Comparison of ENCODE assay signal across 8 cellular contexts in the genomic region with DNA sequence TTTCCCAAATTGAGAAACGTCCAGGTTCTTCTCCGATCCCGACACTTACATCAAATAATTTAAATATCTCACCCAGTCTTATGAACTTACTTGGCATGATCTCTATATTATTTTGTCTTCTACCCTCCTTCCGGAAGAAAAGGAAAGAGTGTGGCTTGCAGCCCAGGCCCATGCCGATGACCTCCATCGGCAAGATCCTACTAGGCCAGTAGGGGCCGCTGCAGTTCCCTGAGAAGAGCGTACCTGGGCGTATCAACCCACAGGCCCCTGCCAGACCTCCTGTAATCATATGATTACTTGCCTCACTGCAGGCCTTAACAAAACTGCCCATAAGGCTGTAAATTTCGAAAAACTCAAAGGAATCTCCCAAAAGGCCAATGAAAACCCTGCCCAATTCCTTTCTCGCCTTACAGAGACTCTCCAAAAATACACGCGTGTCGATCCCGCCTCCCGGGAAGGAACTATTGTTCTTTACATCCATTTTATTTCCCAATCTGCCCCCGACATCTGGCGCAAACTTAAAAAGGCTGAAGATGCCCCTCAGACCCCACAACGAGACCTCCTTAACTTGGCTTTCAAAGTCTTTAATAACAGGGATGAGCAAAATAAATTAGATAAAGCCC.
DNase-seq lines count a peak whose midpoint lies in the region; FAIRE-seq and TF ChIP-seq lines count a peak whose summit lies in the region.

No MANE protein-coding gene starts in this region.

- TF ChIP-seq CTCF in KMS-11 (conservative IDR thresholded peaks at IDR 0.05; ENCODE audit: low read depth, low read length): peak; percentile 27; the same call in 1 of the 2 replicates
- TF ChIP-seq CTCF in osteoblast (IDR thresholded peaks at IDR 0.05; ENCODE audit: extremely low read depth, low read depth, low read length): peak; percentile 91
- TF ChIP-seq CTCF in suprapubic skin (IDR thresholded peaks at IDR 0.05): peak; percentile 73 to 83

- H4K20me1 ChIP-seq in KMS-11 (ENCODE audit: insufficient read depth) (no peaks in the 10 kb centered on the region), osteoblast (ENCODE audit: insufficient read depth, low read length) (peaks cover 16% of the 10 kb centered on the region)

- no peak for TF ChIP-seq EP300 in suprapubic skin (IDR thresholded peaks at IDR 0.05)

- H3K9ac ChIP-seq in KMS-11: no peak overlapping the region

- H3K36me3 ChIP-seq in KMS-11 (ENCODE audit: insufficient read depth): no peaks in the 10 kb centered on the region
- peaks cover 77% of the 10 kb centered on the region for H3K36me3 ChIP-seq in osteoblast (ENCODE audit: insufficient read depth, low read length)
- H3K36me3 ChIP-seq in suprapubic skin: peaks cover 24% of the 10 kb centered on the region

- H3K4me1 ChIP-seq in KMS-11 (ENCODE audit: low read depth, poor library complexity, severe bottlenecking) (no peaks in the 10 kb centered on the region), osteoblast (ENCODE audit: insufficient read depth, low read length) (peaks cover 59% of the 10 kb centered on the region), suprapubic skin (no peaks in the 10 kb centered on the region)

- H2AFZ ChIP-seq in KMS-11 (ENCODE audit: low read depth) (no peak overlapping the region), osteoblast (ENCODE audit: low read length) (no peak overlapping the region)

- H3K4me3 ChIP-seq in KMS-11 (IDR thresholded peaks at IDR 0.05; ENCODE audit: insufficient read depth, low read depth, low read length) (no peak overlapping the region), osteoblast (ENCODE audit: insufficient read depth, low read length) (peak overlapping the region; percentile 75), suprapubic skin (peak overlapping the region; percentile 12)

- FAIRE-seq in frontal cortex (lab: Jason Lieb, UNC): no peak

- H3K4me2 ChIP-seq in KMS-11 (no peak overlapping the region), osteoblast (ENCODE audit: insufficient read depth, low read length) (peak overlapping the region; percentile 82)

- H3K9me3 ChIP-seq in osteoblast (ENCODE audit: low read depth, low read length) (no peaks in the 10 kb centered on the region), suprapubic skin (no peaks in the 10 kb centered on the region)

- DNase-seq in SIG-M5 treated with dmso at 0.1 percent for 504 hours (lab: John Stamatoyannopoulos, UW; ENCODE audit: unreplicated experiment) (peak; percentile 50), SIG-M5 (lab: John Stamatoyannopoulos, UW) (no peak), RKO (ENCODE audit: low spot score) (peak; percentile 13), frontal cortex (ENCODE audit: low spot score in 2 of 2) (peak; percentile 60 to 78), osteoblast (ENCODE audit: insufficient read length, low spot score, missing footprints) (peak; percentile 97), suprapubic skin (ENCODE audit: low spot score in 2 of 2) (no peak)
- DNase-seq in activated effector memory CD4-positive, alpha-beta T cell treated with Interleukin-2 at 50 U/mL for 16 hours: peak; percentile 59

- no peaks in the 10 kb centered on the region for H3K27me3 ChIP-seq in KMS-11 (ENCODE audit: insufficient read depth, low read depth)
- no peaks in the 10 kb centered on the region for H3K27me3 ChIP-seq in osteoblast (ENCODE audit: insufficient read depth, low read length)
- no peaks in the 10 kb centered on the region for H3K27me3 ChIP-seq in suprapubic skin

- 44% methylated on average over 19 of the region's 19 CpGs for WGBS in suprapubic skin

- H3K27ac ChIP-seq in KMS-11: no peak overlapping the region
- peak overlapping the region; percentile 96 for H3K27ac ChIP-seq in osteoblast (ENCODE audit: low read depth, low read length)
- H3K27ac ChIP-seq in suprapubic skin: no peak overlapping the region

- H3K79me2 ChIP-seq in KMS-11 (ENCODE audit: insufficient read depth, low read depth): no peaks in the 10 kb centered on the region
- peaks cover 99% of the 10 kb centered on the region for H3K79me2 ChIP-seq in osteoblast (ENCODE audit: insufficient read depth, low read length)

- no peak for TF ChIP-seq POLR2A in suprapubic skin (IDR thresholded peaks at IDR 0.05)

Comparison
In these comparisons a context has a peak if more than half of its experiments do, and no peak if none do; other contexts are left out.
1. DNase-seq: peak in SIG-M5 treated with dmso at 0.1 percent for 504 hours (single experiment), RKO (single experiment), activated effector memory CD4-positive, alpha-beta T cell treated with Interleukin-2 at 50 U/mL for 16 hours (single experiment), frontal cortex (2 of 2) and osteoblast (single experiment); none in SIG-M5 (single experiment) and suprapubic skin (0 of 2).
2. CTCF ChIP-seq: peak in every context shown above with its lines; median percentile 91 in osteoblast; 78 in suprapubic skin; 27 in KMS-11.